Comparison of ENCODE assay signal across 22 cellular contexts in genomic region chr7:95811846-95812445, GRCh38. TPM values are rescaled to one million over a fixed set of nuclear protein-coding genes. Genes with fewer than 3 reads are reported as not detected.
DNase-seq lines count a peak whose midpoint lies in the region; ATAC-seq and TF ChIP-seq lines count a peak whose summit lies in the region.
"Had no signal": no experiment of that assay in that cellular context is flagged by ENCODE, and none has a peak within 500 bp of the region (broad histone marks: within the 10 kb centered on the region; RNA-seq: fewer than 3 reads in every experiment).

No MANE protein-coding gene starts in this region.

- no peaks in the 10 kb centered on the region for H3K27me3 ChIP-seq in GM23248 (replicated peaks; ENCODE audit: insufficient read depth)
- no peaks in the 10 kb centered on the region for H3K27me3 ChIP-seq in thoracic aorta (replicated peaks; ENCODE audit: insufficient read depth)
- H3K27me3 ChIP-seq in osteoblast (ENCODE audit: insufficient read depth, low read length) = no peaks in the 10 kb centered on the region

- peak; percentile 37 for DNase-seq in GM23248
- peak; percentile 77 for DNase-seq in NCI-H2081 treated with DMSO at 0.1 percent for 48 hours (lab: John Stamatoyannopoulos, UW)
- DNase-seq in astrocyte of the hippocampus (ENCODE audit: low read depth, low spot score) = peak; percentile 67
- no peak for DNase-seq in thoracic aorta (ENCODE audit: low spot score)
- DNase-seq in osteoblast (ENCODE audit: insufficient read length, low spot score, missing footprints) = no peak
- DNase-seq in inferior parietal cortex (ENCODE audit: extremely low spot score) = no peak
- DNase-seq: activated CD4-positive, alpha-beta memory T cell treated with anti-CD3 and anti-CD28 coated beads for 36 hours; activated naive CD4-positive, alpha-beta T cell treated with Interleukin-2 at 50 U/mL for 16 hours; activated T-cell treated with anti-CD3 and anti-CD28 coated beads, Interleukin-2, amount 50 U/mL, for 1 hour; aorta; HCEC 1CT; hippocampal formation; NCI-H187; NCI-H524 treated with DMSO at 0.1 percent for 48 hours; OCI-M1; T-helper 17 cell; WERI-Rb-1 had no signal

- in situ Hi-C loops in GM23248 (cut with MboI) = no loop called here

- WGBS in GM23248 (ENCODE audit: low coverage in 1 of 2, low lambda C conversion rate in 2 of 2, missing lambda C conversion rate in 2 of 2), 2 experiments = 7 to 9% methylated on average over 5 of the region's 5 CpGs

- H4K20me1 ChIP-seq in GM23248 (ENCODE audit: insufficient read depth) = no peaks in the 10 kb centered on the region
- no peaks in the 10 kb centered on the region for H4K20me1 ChIP-seq in osteoblast (ENCODE audit: insufficient read depth, low read length)

- no peak overlapping the region; the same call in 1 of the 2 replicates for H2AFZ ChIP-seq in GM23248
- H2AFZ ChIP-seq in osteoblast (ENCODE audit: low read length) = no peak overlapping the region

- H3F3A ChIP-seq in GM23248 (ENCODE audit: insufficient read depth) = no peaks in the 10 kb centered on the region

- no peaks in the 10 kb centered on the region for H3K9me3 ChIP-seq in GM23248 (ENCODE audit: low read depth)
- H3K9me3 ChIP-seq in thoracic aorta = no peaks in the 10 kb centered on the region
- no peaks in the 10 kb centered on the region for H3K9me3 ChIP-seq in osteoblast (ENCODE audit: low read depth, low read length)

- H3K9ac ChIP-seq in GM23248 = no peak overlapping the region

- H3K4me2 ChIP-seq in GM23248 (ENCODE audit: unreplicated experiment) (no peak overlapping the region), osteoblast (ENCODE audit: insufficient read depth, low read length) (no peak overlapping the region)

- H3K36me3 ChIP-seq in GM23248 (ENCODE audit: low read depth) (no peaks in the 10 kb centered on the region), thoracic aorta (no peaks in the 10 kb centered on the region), osteoblast (ENCODE audit: insufficient read depth, low read length) (no peaks in the 10 kb centered on the region)
- H3K36me3 ChIP-seq: WERI-Rb-1 had no signal

- H3K4me1 ChIP-seq in GM23248 (ENCODE audit: insufficient read depth) (peaks cover 10% of the 10 kb centered on the region; the same call in 1 of the 2 replicates), thoracic aorta (ENCODE audit: control insufficient read depth in 1 of 2, low read depth in 2 of 2) (peaks cover 16 to 28% of the 10 kb centered on the region in 2 donors), osteoblast (ENCODE audit: insufficient read depth, low read length) (no peaks in the 10 kb centered on the region)

- H3K27ac ChIP-seq in GM23248 = no peak overlapping the region
- H3K27ac ChIP-seq in thoracic aorta = peak overlapping the region; percentile 2 to 25
- H3K27ac ChIP-seq in osteoblast (ENCODE audit: low read depth, low read length) = no peak overlapping the region
- H3K27ac ChIP-seq: WERI-Rb-1 had no signal

- ATAC-seq in thoracic aorta (ENCODE audit: insufficient number of reproducible peaks, low FRiP score, low read depth) (no peak), GM18498 (IDR thresholded peaks at IDR 0.05; ENCODE audit: unreplicated experiment) (no peak)
- ATAC-seq: GM12878; right cardiac atrium; stimulated activated effector memory CD8-positive, alpha-beta T cell treated with anti-CD3 and anti-CD28 coated beads, Interleukin-12 subunit alpha, Interleukin-12 subunit beta, amount 100 ng/mL, for 72 hours; T-helper 17 cell had no signal

- H3K4me3 ChIP-seq in GM23248 (no peak overlapping the region), thoracic aorta (no peak overlapping the region), osteoblast (ENCODE audit: insufficient read depth, low read length) (no peak overlapping the region)
- H3K4me3 ChIP-seq: GM12878, lung had no signal

- TF ChIP-seq CTCF in thoracic aorta (IDR thresholded peaks at IDR 0.05) = no peak
- no peak for TF ChIP-seq CTCF in osteoblast (IDR thresholded peaks at IDR 0.05; ENCODE audit: extremely low read depth, low read depth, low read length)

- no peaks in the 10 kb centered on the region for H3K9me2 ChIP-seq in GM23248 (ENCODE audit: insufficient read depth)

- H3K79me2 ChIP-seq in GM23248 (ENCODE audit: insufficient read depth) = no peaks in the 10 kb centered on the region
- no peaks in the 10 kb centered on the region for H3K79me2 ChIP-seq in osteoblast (ENCODE audit: insufficient read depth, low read length)

RNA-seq across cellular contexts. Expression of gene DYNC1I1, which starts 39.6 kb away (rescaled TPM):
- total RNA-seq in GM23248 (2014; rRNA removed; shearing (Covaris generic)) = 0.38 and 1.4 TPM in 2 replicates
- 0.53 and 0.84 TPM in 2 replicates for polyA plus RNA-seq in GM23248 (2016; fragmentation: Nextera tagmentation; extraction: Ambion mirVana)
- total RNA-seq in thoracic aorta = 10 to 100 TPM; 24.6 to 69.1 TPM
- total RNA-seq in osteoblast = 2.2 and 2.9 TPM in 2 replicates
- total RNA-seq: activated CD4-positive, alpha-beta memory T cell treated with anti-CD3 and anti-CD28 coated beads for 36 hours had no signal

Comparison
In these comparisons a context has a peak if more than half of its experiments do, and no peak if none do; other contexts are left out.
1. DNase-seq: peak in GM23248 (single experiment), NCI-H2081 treated with DMSO at 0.1 percent for 48 hours (single experiment) and astrocyte of the hippocampus (single experiment); none in thoracic aorta (single experiment), osteoblast (single experiment) and inferior parietal cortex (single experiment).
2. H3K27ac ChIP-seq: peak in thoracic aorta (2 of 2); none in GM23248 (single experiment) and osteoblast (single experiment).